Comparison of ENCODE assay signal across 1 cellular context in the genomic region with DNA sequence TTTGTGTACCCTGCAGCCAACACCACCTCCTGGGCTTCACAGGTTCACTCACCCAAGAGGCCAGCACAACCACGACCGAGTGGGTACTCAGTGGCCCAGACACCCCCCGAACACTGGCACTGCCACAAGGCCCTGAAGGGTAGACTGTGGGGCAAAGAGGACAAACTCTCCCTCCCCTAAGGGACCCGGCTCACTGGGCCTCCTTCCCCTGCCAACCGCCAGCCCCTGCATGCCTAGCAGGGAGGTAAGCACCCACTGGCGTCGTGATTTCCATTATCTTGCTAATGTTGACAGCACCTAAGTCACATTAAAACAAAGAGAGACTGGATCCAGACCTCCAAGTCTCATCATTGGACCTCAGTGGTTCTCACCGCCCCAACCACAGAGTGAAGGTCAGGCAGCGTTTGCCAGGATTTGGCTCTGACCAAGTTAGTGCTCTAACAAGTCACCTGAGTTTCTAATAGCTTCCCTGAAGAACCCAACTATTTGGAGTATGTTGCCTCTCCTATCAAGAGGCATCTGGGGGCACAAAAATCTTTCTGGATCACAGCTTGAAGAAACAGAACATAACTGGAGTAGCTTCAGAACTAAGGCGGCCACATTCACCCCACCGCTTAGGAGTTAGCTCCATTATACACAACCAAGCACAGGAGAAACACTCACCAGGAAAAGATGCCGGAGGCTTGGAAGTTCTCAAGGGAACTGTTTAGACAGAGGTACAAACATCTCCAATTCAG.
TF ChIP-seq lines count a peak whose summit lies in the region.

No MANE protein-coding gene starts in this region.

TF ChIP-seq in H1, 55 proteins besides CTCF, POLR2A, EP300 and RAD21:
- TF ChIP-seq POU5F1 (IDR thresholded peaks at IDR 0.05; ENCODE audit: low read depth, low read length), result no peak
- no peak for TF ChIP-seq CEBPB (IDR thresholded peaks at IDR 0.05; ENCODE audit: low read depth, low read length)
- no peak for TF ChIP-seq GABPA (IDR thresholded peaks at IDR 0.05; ENCODE audit: borderline replicate concordance, insufficient read depth, low read length)
- no peak for TF ChIP-seq MAFK (IDR thresholded peaks at IDR 0.05; ENCODE audit: low read depth, low read length)
- no peak for TF ChIP-seq ASH2L (IDR thresholded peaks at IDR 0.05; ENCODE audit: low read length)
- no peak for TF ChIP-seq CBX5 (IDR thresholded peaks at IDR 0.05; ENCODE audit: low read depth, low read length)
- no peak for TF ChIP-seq SIN3A (conservative IDR thresholded peaks at IDR 0.05 in 1 of 2, IDR thresholded peaks at IDR 0.05 in 1 of 2; ENCODE audit: low read depth in 1 of 2, low read length in 2 of 2)
- no peak for TF ChIP-seq CBX8 (IDR thresholded peaks at IDR 0.05; ENCODE audit: borderline replicate concordance, low read depth, low read length)
- TF ChIP-seq GTF2F1 (IDR thresholded peaks at IDR 0.05; ENCODE audit: borderline replicate concordance, low read depth, low read length), result no peak
- TF ChIP-seq NRF1 (IDR thresholded peaks at IDR 0.05; ENCODE audit: low read depth, low read length), result no peak
- TF ChIP-seq, protein P1, sequence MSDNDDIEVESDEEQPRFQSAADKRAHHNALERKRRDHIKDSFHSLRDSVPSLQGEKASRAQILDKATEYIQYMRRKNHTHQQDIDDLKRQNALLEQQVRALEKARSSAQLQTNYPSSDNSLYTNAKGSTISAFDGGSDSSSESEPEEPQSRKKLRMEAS (IDR thresholded peaks at IDR 0.05), result no peak
- no peak for TF ChIP-seq PHF8 (conservative IDR thresholded peaks at IDR 0.05; ENCODE audit: low read depth, low read length)
- TF ChIP-seq CHD1 (IDR thresholded peaks at IDR 0.05; ENCODE audit: low read depth, low read length), result no peak
- TF ChIP-seq HDAC6 (IDR thresholded peaks at IDR 0.05; ENCODE audit: low read depth, low read length), result no peak
- no peak for TF ChIP-seq SRF (IDR thresholded peaks at IDR 0.05; ENCODE audit: low read depth, low read length)
- no peak for TF ChIP-seq RNF2 (IDR thresholded peaks at IDR 0.05; ENCODE audit: borderline replicate concordance, low read depth, low read length, missing control alignments, poor library complexity, severe bottlenecking)
TF ChIP-seq in H1: peak in this region for 0.
